Comparison of ENCODE assay signal across 28 cellular contexts in the genomic region with DNA sequence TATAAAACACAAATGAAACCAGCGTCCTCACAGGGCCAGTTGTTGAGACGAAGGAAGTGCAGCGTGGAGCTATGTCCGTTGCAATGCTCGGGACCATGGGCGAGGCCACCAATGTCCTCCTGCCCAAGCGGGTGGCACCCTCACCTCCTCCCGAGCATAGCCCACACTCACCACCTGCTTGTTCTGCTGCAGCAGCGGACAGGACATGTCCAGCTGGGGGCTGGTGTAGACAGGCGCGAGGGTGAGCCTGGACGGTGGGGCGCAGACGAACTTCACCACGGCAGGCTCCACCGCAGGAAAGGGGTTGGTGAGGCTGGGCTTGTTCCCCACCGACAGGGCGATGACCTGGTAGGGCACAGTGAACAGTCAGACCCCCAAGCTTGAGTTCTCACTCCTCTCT.
"Had no signal": no experiment of that assay in that cellular context is flagged by ENCODE, and none has a peak within 500 bp of the region (broad histone marks: within the 10 kb centered on the region; RNA-seq: fewer than 3 reads in every experiment).

No MANE protein-coding gene starts in this region.

- H3K4me1 ChIP-seq: left ventricle myocardium inferior, pancreas, prostate gland, stomach, suprapubic skin, tibial artery, upper lobe of right lung had no signal

- H3K27ac Mint-ChIP-seq: natural killer cell treated with Interleukin-12 subunit alpha and Interleukin-12 subunit beta and Interleukin-15 and Interleukin-18, amount 100 ng/mL, for 72 hours had no signal

- H3K9me3 ChIP-seq: left ventricle myocardium inferior, mucosa of descending colon, pancreas, prostate gland, stomach, suprapubic skin, thoracic aorta, tibial artery, upper lobe of right lung had no signal

- H2AFZ ChIP-seq: hepatocyte had no signal

- ATAC-seq: mucosa of descending colon; naive thymus-derived CD4-positive, alpha-beta T cell; natural killer cell treated with Interleukin-12 subunit alpha and Interleukin-12 subunit beta and Interleukin-15 and Interleukin-18, amount 100 ng/mL, for 72 hours; pancreas; right cardiac atrium; sciatic nerve; stimulated activated naive CD8-positive, alpha-beta T cell treated with anti-CD3 and anti-CD28 coated beads, Interleukin-15, Interleukin-2, amounts not matched to agents 100 U/mL and 50 U/mL, for 24 hours; upper lobe of right lung had no signal

- H3K27ac ChIP-seq: hepatocyte, left ventricle myocardium inferior, pancreas, prostate gland, skin epidermis, stomach, suprapubic skin, thoracic aorta, tibial artery, upper lobe of right lung had no signal

- H3K4me3 Mint-ChIP-seq: naive thymus-derived CD4-positive, alpha-beta T cell; natural killer cell treated with Interleukin-12 subunit alpha and Interleukin-12 subunit beta and Interleukin-15 and Interleukin-18, amount 100 ng/mL, for 72 hours had no signal

- DNase-seq: islet precursor cell; left ventricle myocardium inferior; mesendoderm; midbrain; mucosa of descending colon; naive thymus-derived CD4-positive, alpha-beta T cell; nucleus accumbens; pancreas; posterior cingulate gyrus; retina; right cardiac atrium; stimulated activated CD4-positive, alpha-beta T cell treated with anti-CD3 and anti-CD28 coated beads, Interleukin-12 subunit alpha, Interleukin-12 subunit beta, amount 100 ng/mL, for 4 hours; stimulated activated CD4-positive, alpha-beta T cell treated with anti-CD3 and anti-CD28 coated beads, Interleukin-15, amount 100 ng/mL, for 24 hours; stimulated activated CD4-positive, alpha-beta T cell treated with anti-CD3 and anti-CD28 coated beads, Interleukin-2, amount 100 ng/mL, for 24 hours; stimulated activated CD4-positive, alpha-beta T cell treated with anti-CD3 and anti-CD28 coated beads, Interleukin-4, amount 100 ng/mL, for 1 hour; stimulated activated naive CD8-positive, alpha-beta T cell treated with anti-CD3 and anti-CD28 coated beads, Interleukin-15, Interleukin-2, amounts not matched to agents 100 U/mL and 50 U/mL, for 24 hours; stomach; tibial artery; trophoblast cell; upper lobe of right lung had no signal

- H3K4me2 ChIP-seq: hepatocyte had no signal

- H3K36me3 ChIP-seq: left ventricle myocardium inferior, thoracic aorta had no signal

- H3K9me3 Mint-ChIP-seq: naive thymus-derived CD4-positive, alpha-beta T cell; natural killer cell treated with Interleukin-12 subunit alpha and Interleukin-12 subunit beta and Interleukin-15 and Interleukin-18, amount 100 ng/mL, for 72 hours had no signal

- H3K27me3 ChIP-seq: hepatocyte, pancreas, stomach, suprapubic skin, tibial artery, upper lobe of right lung had no signal

- H3K27me3 Mint-ChIP-seq: naive thymus-derived CD4-positive, alpha-beta T cell; natural killer cell treated with Interleukin-12 subunit alpha and Interleukin-12 subunit beta and Interleukin-15 and Interleukin-18, amount 100 ng/mL, for 72 hours had no signal

- H3K4me3 ChIP-seq: hepatocyte, left ventricle myocardium inferior, lung, mucosa of descending colon, pancreas, prostate gland, skin epidermis, stomach, suprapubic skin, thoracic aorta, tibial artery, upper lobe of right lung had no signal
